10 cellular contexts compared by ENCODE assay signal in the genomic region with DNA sequence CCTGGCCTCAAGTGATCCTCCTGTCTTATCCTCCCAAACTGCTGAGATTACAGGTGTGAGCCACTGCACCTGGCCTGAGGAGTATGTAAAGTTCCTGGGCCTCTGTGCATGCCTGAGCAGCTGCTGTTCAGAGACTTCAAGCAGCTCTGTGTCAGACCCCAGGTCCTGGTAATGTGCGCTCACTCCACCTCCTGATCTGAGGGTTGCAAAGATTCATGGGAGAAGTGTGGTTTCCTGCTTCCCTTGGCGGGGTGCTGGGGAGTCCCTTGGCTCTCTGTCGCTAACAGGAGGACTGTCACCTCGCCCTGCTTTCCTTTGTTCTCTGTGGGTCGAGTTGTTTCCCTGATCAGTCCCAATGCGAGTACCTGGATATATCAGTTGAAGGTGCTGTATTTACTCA. TPM values are rescaled to one million over a fixed set of nuclear protein-coding genes. Genes with fewer than 3 reads are reported as not detected.
DNase-seq lines count a peak whose midpoint lies in the region; ATAC-seq lines count a peak whose summit lies in the region.
"Had no signal": no experiment of that assay in that cellular context is flagged by ENCODE, and none has a peak within 500 bp of the region (broad histone marks: within the 10 kb centered on the region; RNA-seq: fewer than 3 reads in every experiment).

No MANE protein-coding gene starts in this region.

- intact Hi-C loops in sciatic nerve (cut with DNase I) = no loop called here

- peaks cover 18 to 47% (median 33%) of the 10 kb centered on the region in 4 donors for H3K4me1 Mint-ChIP-seq in CD4-positive, CD25-positive, alpha-beta regulatory T cell

- peak overlapping the region; percentile 76 to 90 (median 85) for H3K4me3 Mint-ChIP-seq in CD4-positive, CD25-positive, alpha-beta regulatory T cell

- no peaks in the 10 kb centered on the region for H3K27me3 ChIP-seq in CD4-positive, CD25-positive, alpha-beta regulatory T cell (ENCODE audit: control insufficient read depth, insufficient read depth, low read length)

- peak; percentile 94 to 98 for ATAC-seq in CD4-positive, CD25-positive, alpha-beta regulatory T cell (ENCODE audit: low read depth in 2 of 2)
- no peak for ATAC-seq in sciatic nerve

- no peaks in the 10 kb centered on the region for H3K27me3 Mint-ChIP-seq in CD4-positive, CD25-positive, alpha-beta regulatory T cell

- H3K36me3 ChIP-seq in CD4-positive, CD25-positive, alpha-beta regulatory T cell (ENCODE audit: control insufficient read depth, insufficient read depth, low read length) = no peaks in the 10 kb centered on the region

- H3K4me1 ChIP-seq in CD4-positive, CD25-positive, alpha-beta regulatory T cell (ENCODE audit: control insufficient read depth, insufficient read depth, low read length, poor library complexity, severe bottlenecking) = peaks cover 35% of the 10 kb centered on the region

- H3K4me3 ChIP-seq in CD4-positive, CD25-positive, alpha-beta regulatory T cell (ENCODE audit: low read depth, low read length) = peak overlapping the region; percentile 49

- peaks cover 7 to 40% (median 13%) of the 10 kb centered on the region in 7 donors for H3K9me3 Mint-ChIP-seq in CD4-positive, CD25-positive, alpha-beta regulatory T cell

- peak overlapping the region; percentile 66 for H3K27ac ChIP-seq in CD4-positive, CD25-positive, alpha-beta regulatory T cell (ENCODE audit: insufficient read depth, low read length, poor library complexity, severe bottlenecking)

- peak; percentile 51 to 91 (median 82) for DNase-seq in CD4-positive, CD25-positive, alpha-beta regulatory T cell
- peak; percentile 49 for DNase-seq in activated CD4-positive, alpha-beta T cell treated with anti-CD3 and anti-CD28 coated beads for 1 hour
- DNase-seq in activated effector memory CD4-positive, alpha-beta T cell treated with anti-CD3 and anti-CD28 coated beads, Interleukin-2, amount 50 U/mL, for 16 hours = peak; percentile 84
- peak; percentile 50 to 54 for DNase-seq in stimulated activated CD4-positive, alpha-beta T cell treated with anti-CD3 and anti-CD28 coated beads, Interleukin-2, amount 100 ng/mL, for 24 hours
- DNase-seq in sciatic nerve (ENCODE audit: low spot score) (no peak), midbrain (lab: John Stamatoyannopoulos, UW) (no peak), kidney glomerular epithelial cell (lab: John Stamatoyannopoulos, UW) (no peak), germinal center (ENCODE audit: low spot score) (no peak)
- DNase-seq: GF-D8 had no signal

- H3K9me3 ChIP-seq in CD4-positive, CD25-positive, alpha-beta regulatory T cell (ENCODE audit: control insufficient read depth in 2 of 2, low read length in 2 of 2) = peaks cover 30 to 41% of the 10 kb centered on the region in 2 experiments

- peak overlapping the region; percentile 95 to 97 (median 96) for H3K27ac Mint-ChIP-seq in CD4-positive, CD25-positive, alpha-beta regulatory T cell

- H3K36me3 Mint-ChIP-seq in CD4-positive, CD25-positive, alpha-beta regulatory T cell = peaks cover 18% of the 10 kb centered on the region

RNA-seq across cellular contexts. Expression of a gene that starts 8.6 kb away (rescaled TPM):
- not detected for total RNA-seq in CD4-positive, CD25-positive, alpha-beta regulatory T cell
- polyA plus RNA-seq in CD4-positive, CD25-positive, alpha-beta regulatory T cell = under 1 TPM in 3 of 4 donors, not detected in 1; 0.38 to 0.42 (median 0.42) TPM
- total RNA-seq in sciatic nerve = not detected
- total RNA-seq: myocyte had no signal

RNA-seq across cellular contexts. Expression of a gene that starts 18.8 kb away (rescaled TPM):
- total RNA-seq in CD4-positive, CD25-positive, alpha-beta regulatory T cell = not detected
- not detected for polyA plus RNA-seq in CD4-positive, CD25-positive, alpha-beta regulatory T cell
- total RNA-seq in sciatic nerve = not detected
- total RNA-seq: myocyte had no signal

RNA-seq across cellular contexts. Expression of a gene that starts 56.0 kb away (rescaled TPM):
- not detected for total RNA-seq in CD4-positive, CD25-positive, alpha-beta regulatory T cell
- not detected for polyA plus RNA-seq in CD4-positive, CD25-positive, alpha-beta regulatory T cell
- not detected for total RNA-seq in sciatic nerve
- total RNA-seq: myocyte had no signal

Comparison
In these comparisons a context has a peak if more than half of its experiments do, and no peak if none do; other contexts are left out.
1. DNase-seq: peak in CD4-positive, CD25-positive, alpha-beta regulatory T cell (3 of 3), activated CD4-positive, alpha-beta T cell treated with anti-CD3 and anti-CD28 coated beads for 1 hour (single experiment), activated effector memory CD4-positive, alpha-beta T cell treated with anti-CD3 and anti-CD28 coated beads, Interleukin-2, amount 50 U/mL, for 16 hours (single experiment) and stimulated activated CD4-positive, alpha-beta T cell treated with anti-CD3 and anti-CD28 coated beads, Interleukin-2, amount 100 ng/mL, for 24 hours (2 of 2); none in sciatic nerve (single experiment), midbrain (single experiment), kidney glomerular epithelial cell (single experiment) and germinal center (single experiment).